Comparison of ENCODE assay signal across 14 cellular contexts in genomic region chr9:91247278-91247677, GRCh38.
"Had no signal": no experiment of that assay in that cellular context is flagged by ENCODE, and none has a peak within 500 bp of the region (broad histone marks: within the 10 kb centered on the region; RNA-seq: fewer than 3 reads in every experiment).

No MANE protein-coding gene starts in this region.

- H3K9me3 ChIP-seq: esophagus squamous epithelium, left ventricle myocardium inferior, sigmoid colon, SJCRH30 had no signal

- H3K4me3 Mint-ChIP-seq: activated CD4-positive, alpha-beta memory T cell treated with anti-CD3 and anti-CD28 coated beads for 36 hours; activated naive CD4-positive, alpha-beta T cell treated with anti-CD3 and anti-CD28 coated beads, Interleukin-2, amount 10 ng/mL, durations not matched to agents 7 days and 5 days; activated T-cell treated with anti-CD3 and anti-CD28 coated beads, Interleukin-2, amount 50 U/mL, for 4 hours; memory B cell had no signal

- H3K27me3 Mint-ChIP-seq: activated CD4-positive, alpha-beta memory T cell treated with anti-CD3 and anti-CD28 coated beads for 36 hours; activated naive CD4-positive, alpha-beta T cell treated with anti-CD3 and anti-CD28 coated beads, Interleukin-2, amount 10 ng/mL, durations not matched to agents 7 days and 5 days; memory B cell had no signal

- ATAC-seq: activated T-cell treated with anti-CD3 and anti-CD28 coated beads, Interleukin-2, amount 50 U/mL, for 4 hours; foreskin keratinocyte; stimulated activated naive CD8-positive, alpha-beta T cell treated with anti-CD3 and anti-CD28 coated beads, Interleukin-15, Interleukin-2, amounts not matched to agents 100 U/mL and 50 U/mL, for 24 hours had no signal

- H3K27me3 ChIP-seq: brain microvascular endothelial cell, esophagus squamous epithelium, foreskin keratinocyte, sigmoid colon, SJCRH30 had no signal

- H3K9me3 Mint-ChIP-seq: activated CD4-positive, alpha-beta memory T cell treated with anti-CD3 and anti-CD28 coated beads for 36 hours; activated naive CD4-positive, alpha-beta T cell treated with anti-CD3 and anti-CD28 coated beads, Interleukin-2, amount 10 ng/mL, durations not matched to agents 7 days and 5 days; activated T-cell treated with anti-CD3 and anti-CD28 coated beads, Interleukin-2, amount 50 U/mL, for 4 hours; memory B cell had no signal

- H3K4me3 ChIP-seq: esophagus squamous epithelium, left ventricle myocardium inferior, sigmoid colon, SJCRH30 had no signal

- H3K27ac Mint-ChIP-seq: activated CD4-positive, alpha-beta memory T cell treated with anti-CD3 and anti-CD28 coated beads for 36 hours; activated naive CD4-positive, alpha-beta T cell treated with anti-CD3 and anti-CD28 coated beads, Interleukin-2, amount 10 ng/mL, durations not matched to agents 7 days and 5 days; memory B cell had no signal

- H3K27ac ChIP-seq: brain microvascular endothelial cell, esophagus squamous epithelium, foreskin keratinocyte, left ventricle myocardium inferior, sigmoid colon, SJCRH30 had no signal

- H3K4me1 ChIP-seq: foreskin keratinocyte, SJCRH30 had no signal

- H3K36me3 ChIP-seq: brain microvascular endothelial cell, left ventricle myocardium inferior, sigmoid colon, SJCRH30 had no signal

- DNase-seq: activated CD4-positive, alpha-beta memory T cell treated with anti-CD3 and anti-CD28 coated beads for 36 hours; activated CD4-positive, CD25-positive, alpha-beta regulatory T cell treated with anti-CD3 and anti-CD28 coated beads, Interleukin-2, amount 50 U/mL, for 72 hours; activated naive CD4-positive, alpha-beta T cell treated with anti-CD3 and anti-CD28 coated beads, Interleukin-2, amount 10 ng/mL, durations not matched to agents 7 days and 5 days; activated T-cell treated with anti-CD3 and anti-CD28 coated beads, Interleukin-2, amount 50 U/mL, for 4 hours; cerebellar nuclear complex; esophagus squamous epithelium; foreskin keratinocyte; left ventricle myocardium inferior; sigmoid colon; SJCRH30; stimulated activated CD4-positive, alpha-beta T cell treated with anti-CD3 and anti-CD28 coated beads, Interleukin-12 subunit alpha, Interleukin-12 subunit beta, amount 100 ng/mL, for 4 hours; stimulated activated naive CD8-positive, alpha-beta T cell treated with anti-CD3 and anti-CD28 coated beads, Interleukin-15, Interleukin-2, amounts not matched to agents 100 U/mL and 50 U/mL, for 24 hours had no signal
